ENCODE assay signal across 8 cellular contexts in the genomic region with DNA sequence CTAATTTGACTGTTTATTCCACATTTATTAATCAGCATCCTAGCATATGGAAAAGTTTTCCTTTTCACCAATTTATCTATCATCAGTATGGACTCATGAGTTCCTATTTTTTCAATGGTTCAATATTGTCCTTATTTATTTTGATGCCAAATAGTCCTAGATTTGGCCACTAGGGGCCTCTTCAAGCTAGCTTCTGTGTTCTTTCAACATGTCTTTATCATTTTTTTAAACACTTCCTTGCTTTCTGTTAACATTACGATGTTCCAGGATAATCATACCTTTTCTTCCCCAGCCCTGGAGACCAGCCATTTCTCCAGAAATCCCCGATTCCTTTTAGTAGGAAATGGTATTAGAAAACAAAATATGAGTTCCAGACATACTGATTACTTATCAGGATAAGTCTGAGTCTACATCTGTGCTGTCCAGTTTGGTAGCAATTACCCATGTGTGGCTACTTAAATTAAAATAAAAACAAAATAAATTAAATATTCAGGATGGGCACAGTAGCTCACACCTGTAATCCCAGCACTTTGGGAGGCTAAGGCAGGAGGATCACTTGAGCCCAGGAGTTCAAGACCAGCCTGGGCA.
DNase-seq lines count a peak whose midpoint lies in the region; ATAC-seq and TF ChIP-seq lines count a peak whose summit lies in the region.

No MANE protein-coding gene starts in this region.

- DNase-seq in DND-41 (peak; percentile 11), RWPE1 (ENCODE audit: low spot score) (peak; percentile 24), fibroblast of villous mesenchyme (ENCODE audit: low read depth) (peak; percentile 65), stomach (no peak), HuH-7.5 (ENCODE audit: low spot score) (no peak)
- DNase-seq in NK-92 treated with Interleukin-12 subunit alpha and Interleukin-12 subunit beta, amount 100 ng/mL, for 24 hours (lab: John Stamatoyannopoulos, UW) = no peak

- intact Hi-C loops in stomach (cut with DNase I; ENCODE audit: low total_unique reads) = no loop called here

- H3K4me1 ChIP-seq in DND-41 (ENCODE audit: insufficient read depth, low read length) (no peaks in the 10 kb centered on the region), stomach (peaks cover 0 to 6% (median 0%) of the 10 kb centered on the region in 4 donors)

- TF ChIP-seq CTCF in DND-41 (IDR thresholded peaks at IDR 0.05; ENCODE audit: borderline replicate concordance, extremely low read depth, low read length, poor library complexity, severe bottlenecking) = peak; percentile 62
- peak; percentile 70 for TF ChIP-seq CTCF in RWPE1 (conservative IDR thresholded peaks at IDR 0.05; ENCODE audit: low read depth)
- peak; percentile 75 for TF ChIP-seq CTCF in fibroblast of villous mesenchyme (IDR thresholded peaks at IDR 0.05; ENCODE audit: insufficient read depth, low read depth, low read length)
- peak in 4 of 7 experiments; percentile 22 to 71 (median 48) for TF ChIP-seq CTCF in stomach (IDR thresholded peaks at IDR 0.05)

- no peak for TF ChIP-seq EP300 in stomach (IDR thresholded peaks at IDR 0.05)

- POLR2A ChIA-PET in RWPE1 (lab: Yijun Ruan, JAX; ENCODE audit: low non-redundant PET) = no interaction called here

- H3K79me2 ChIP-seq in DND-41 (ENCODE audit: insufficient read depth, low read length) = no peaks in the 10 kb centered on the region

- H2AFZ ChIP-seq in DND-41 (ENCODE audit: low read depth, low read length) = no peak overlapping the region

- H3K27me3 ChIP-seq in DND-41 (ENCODE audit: insufficient read depth, low read length, poor library complexity) (no peaks in the 10 kb centered on the region), stomach (no peaks in the 10 kb centered on the region)

- H3K4me3 ChIP-seq in DND-41 (ENCODE audit: low read depth in 1 of 2, low read length in 2 of 2) = no peak overlapping the region
- no peak overlapping the region for H3K4me3 ChIP-seq in fibroblast of villous mesenchyme (ENCODE audit: low read depth, low read length)
- H3K4me3 ChIP-seq in stomach = no peak overlapping the region

- no peaks in the 10 kb centered on the region for H3K9me3 ChIP-seq in DND-41 (ENCODE audit: insufficient read depth, low read length, severe bottlenecking)
- H3K9me3 ChIP-seq in stomach = no peaks in the 10 kb centered on the region

- peak; percentile 68; the same call in 2 of the 3 replicates for ATAC-seq in DND-41 (ENCODE audit: insufficient read depth, low read depth)
- ATAC-seq in GM19455 (IDR thresholded peaks at IDR 0.05; ENCODE audit: unreplicated experiment) = peak; percentile 79
- ATAC-seq in HG03457 (IDR thresholded peaks at IDR 0.05; ENCODE audit: unreplicated experiment) = peak; percentile 59

- H3K9ac ChIP-seq in DND-41 (ENCODE audit: low read depth, low read length) = no peak overlapping the region

- no peak overlapping the region for H3K4me2 ChIP-seq in DND-41 (ENCODE audit: insufficient read depth, low read length)

- TF ChIP-seq POLR2A in stomach (IDR thresholded peaks at IDR 0.05) = no peak

- no peaks in the 10 kb centered on the region for H4K20me1 ChIP-seq in DND-41 (ENCODE audit: insufficient read depth, low read length)

- WGBS in stomach, 5 donors = 7 to 18% (median 15%) methylated on average over 2 of the region's 2 CpGs

- H3K27ac ChIP-seq in DND-41 (ENCODE audit: low read length) = no peak overlapping the region
- H3K27ac ChIP-seq in RWPE1 = no peak overlapping the region
- no peak overlapping the region for H3K27ac ChIP-seq in stomach

- CTCF ChIA-PET in RWPE1 (lab: Yijun Ruan, JAX) = interaction anchor here (0.7 to 1.1 kb wide), 4 partner anchors 25 to 576 kb away, joined by 3 to 4 read pairs (median 3); no protein-coding TSS in a partner anchor

- H3K36me3 ChIP-seq in DND-41 (ENCODE audit: insufficient read depth, low read length) (no peaks in the 10 kb centered on the region; the same call in 1 of the 2 replicates), stomach (no peaks in the 10 kb centered on the region)

Comparison
In these comparisons a context has a peak if more than half of its experiments do, and no peak if none do; other contexts are left out.
1. DNase-seq: peak in DND-41 (single experiment), RWPE1 (single experiment) and fibroblast of villous mesenchyme (single experiment); none in stomach (single experiment), NK-92 treated with Interleukin-12 subunit alpha and Interleukin-12 subunit beta, amount 100 ng/mL, for 24 hours (single experiment) and HuH-7.5 (single experiment).
2. Peak in every context shown above with its lines, with median percentiles within 50 percentile points of each other: ATAC-seq and CTCF ChIP-seq.